ENCODE assay signal across 12 cellular contexts in the genomic region with DNA sequence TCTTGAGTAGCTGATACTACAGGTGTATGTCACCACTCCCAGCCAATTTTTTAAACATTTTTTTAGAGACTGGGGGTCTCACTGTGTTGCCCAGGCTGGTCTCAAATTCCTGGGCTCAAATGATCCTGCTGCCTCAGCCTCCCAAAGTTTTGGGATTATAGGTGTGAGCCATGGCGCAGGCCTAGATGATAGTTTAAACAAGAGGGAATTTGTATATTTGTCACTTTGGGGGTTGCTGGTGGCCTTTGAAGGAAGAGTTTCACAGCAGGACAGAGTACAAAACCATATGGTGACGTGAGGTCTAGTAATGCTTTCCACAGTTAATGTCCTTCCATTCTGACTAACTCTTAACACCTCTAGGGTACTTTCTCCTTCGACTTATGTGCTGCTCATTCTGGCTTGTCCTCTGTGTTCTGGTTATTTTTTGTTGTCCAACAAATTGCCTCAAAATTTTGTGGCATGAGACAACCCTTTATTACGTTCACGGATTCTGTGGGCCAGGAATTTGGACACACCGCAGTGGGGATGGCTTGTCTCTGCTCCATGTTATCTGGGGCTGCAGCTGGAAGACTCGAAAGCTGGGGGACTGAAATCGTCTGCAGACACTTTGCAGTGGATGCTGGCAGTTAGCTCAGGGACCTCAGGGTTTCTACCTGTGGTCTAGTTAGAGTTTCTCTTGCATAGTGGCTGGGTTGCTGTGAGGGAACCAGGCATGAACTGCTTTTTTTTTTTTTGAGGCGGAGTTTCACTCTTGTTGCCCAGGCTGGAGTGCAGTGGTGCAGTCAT. TPM values are rescaled to one million over a fixed set of nuclear protein-coding genes. Genes with fewer than 3 reads are reported as not detected.
DNase-seq lines count a peak whose midpoint lies in the region; ATAC-seq and TF ChIP-seq lines count a peak whose summit lies in the region.
"Had no signal": no experiment of that assay in that cellular context is flagged by ENCODE, and none has a peak within 500 bp of the region (broad histone marks: within the 10 kb centered on the region; RNA-seq: fewer than 3 reads in every experiment).

No MANE protein-coding gene starts in this region.

- H2AFZ ChIP-seq in IMR-90 (replicated peaks; ENCODE audit: low read length, poor library complexity): no peak overlapping the region

- peak overlapping the region; percentile 28 for H3K4me3 Mint-ChIP-seq in activated CD4-positive, alpha-beta T cell treated with anti-CD3 and anti-CD28 coated beads for 36 hours

- H3K9me3 Mint-ChIP-seq in activated CD4-positive, alpha-beta T cell treated with anti-CD3 and anti-CD28 coated beads for 36 hours (ENCODE audit: low read depth): peaks cover 5% of the 10 kb centered on the region

- H2AK9ac ChIP-seq in IMR-90 (replicated peaks; ENCODE audit: low read depth, low read length, poor library complexity): no peak overlapping the region

- 80% methylated on average over 1 of the region's 9 CpGs; no CpG with 5 or more reads in 1 of the 2 experiments for WGBS in IMR-90 (ENCODE audit: extremely low coverage in 2 of 2, insufficient read length in 1 of 2), 2 experiments
- WGBS in mesendoderm (ENCODE audit: extremely low coverage, insufficient coverage, low lambda C conversion rate): no CpG with 5 or more reads among the region's 9 CpGs

- no peak for TF ChIP-seq CTCF in IMR-90 (conservative IDR thresholded peaks at IDR 0.05; ENCODE audit: low read depth, low read length)

- peak; percentile 45 for DNase-seq in activated CD4-positive, alpha-beta T cell treated with anti-CD3 and anti-CD28 coated beads for 36 hours
- no peak for DNase-seq in activated CD4-positive, alpha-beta T cell treated with anti-CD3 and anti-CD28 coated beads, Interleukin-2, amount 50 U/mL, for 4 hours
- no peak for DNase-seq in IMR-90
- no peak for DNase-seq in mesendoderm
- no peak for DNase-seq in NCI-H2081 treated with DMSO at 0.1 percent for 48 hours (lab: John Stamatoyannopoulos, UW)
- DNase-seq: GF-D8, NCI-H1417 had no signal

- H3K4me3 ChIP-seq in IMR-90 (ENCODE audit: insufficient read depth, low read depth, low read length) (no peak overlapping the region), mesendoderm (ENCODE audit: low read length) (no peak overlapping the region)
- H3K4me3 ChIP-seq: SJSA1 had no signal

- H2BK5ac ChIP-seq in IMR-90 (ENCODE audit: low read depth, low read length, poor library complexity, severe bottlenecking) (peak overlapping the region; percentile 9), mesendoderm (ENCODE audit: low read length) (peak overlapping the region; percentile 99)

- H3K79me1 ChIP-seq in IMR-90 (ENCODE audit: low read depth in 1 of 2, low read length in 2 of 2) (peaks cover 0 to 26% of the 10 kb centered on the region in 2 experiments; a peak in 3 of 4 replicates), mesendoderm (ENCODE audit: low read length) (no peaks in the 10 kb centered on the region)

- peak overlapping the region in 1 of 2 experiments; percentile 24; a peak in 1 of 4 replicates for H4K8ac ChIP-seq in IMR-90 (ENCODE audit: low read depth in 2 of 2, low read length in 2 of 2)
- H4K8ac ChIP-seq in mesendoderm (ENCODE audit: low read depth, low read length): no peak overlapping the region

- in situ Hi-C loops in IMR-90 (cut with MboI; ENCODE audit: low sequenced_read_pairs): no loop called here

- H2BK15ac ChIP-seq in IMR-90 (ENCODE audit: low read depth, low read length) (peak overlapping the region; percentile 100), mesendoderm (replicated peaks; ENCODE audit: low read depth) (peak overlapping the region; percentile 39)

- H3K9ac ChIP-seq in IMR-90 (ENCODE audit: low read depth, low read length) (no peak overlapping the region), mesendoderm (ENCODE audit: low read length) (peak overlapping the region; percentile 37)

- peaks cover 24% of the 10 kb centered on the region for H3K9me1 ChIP-seq in IMR-90 (ENCODE audit: insufficient read depth, low read length)

- peaks cover 86% of the 10 kb centered on the region for H3K4me1 Mint-ChIP-seq in activated CD4-positive, alpha-beta T cell treated with anti-CD3 and anti-CD28 coated beads for 36 hours

- H3K18ac ChIP-seq in IMR-90 (ENCODE audit: low read depth, low read length) (0 out of 2 replicates have a peak overlapping the region, but pooled peaks have one; percentile 14), mesendoderm (ENCODE audit: low read length) (peak overlapping the region; percentile 60)

- H3K27ac ChIP-seq in IMR-90 (ENCODE audit: insufficient read depth, low read length): no peak overlapping the region
- no peak overlapping the region for H3K27ac ChIP-seq in mesendoderm (ENCODE audit: low read depth, low read length)
- H3K27ac ChIP-seq: 22Rv1 had no signal

- H3K4me1 ChIP-seq in IMR-90 (ENCODE audit: control insufficient read depth, insufficient read depth, low read length) (peaks cover 34% of the 10 kb centered on the region), mesendoderm (ENCODE audit: control insufficient read depth, low read depth, low read length) (peaks cover 24% of the 10 kb centered on the region)

- peak; percentile 50 for ATAC-seq in activated CD4-positive, alpha-beta T cell treated with anti-CD3 and anti-CD28 coated beads for 36 hours
- ATAC-seq in GM21576 (IDR thresholded peaks at IDR 0.05; ENCODE audit: unreplicated experiment): peak; percentile 58
- no peak for ATAC-seq in IMR-90 (ENCODE audit: low read depth)
- ATAC-seq in HG03039 (IDR thresholded peaks at IDR 0.05; ENCODE audit: unreplicated experiment): no peak
- ATAC-seq in GM21529 (IDR thresholded peaks at IDR 0.05; ENCODE audit: unreplicated experiment): no peak

- H3K14ac ChIP-seq in IMR-90 (replicated peaks; ENCODE audit: low read depth, low read length): no peak overlapping the region; the same call in 1 of the 2 replicates

- peak overlapping the region; percentile 38 for H4K91ac ChIP-seq in IMR-90 (ENCODE audit: insufficient read depth, low read depth, low read length)

- no peaks in the 10 kb centered on the region for H3K27me3 ChIP-seq in IMR-90 (ENCODE audit: control insufficient read depth, insufficient read depth, low read length)
- H3K27me3 ChIP-seq in mesendoderm (ENCODE audit: insufficient read depth, low read length, poor library complexity): no peaks in the 10 kb centered on the region
- H3K27me3 ChIP-seq: SJSA1 had no signal

- H3K9me3 ChIP-seq in IMR-90 (ENCODE audit: control insufficient read depth, insufficient read depth, low read length): no peaks in the 10 kb centered on the region
- H3K9me3 ChIP-seq: SJSA1 had no signal

- TF ChIP-seq RAD21 in IMR-90 (IDR thresholded peaks at IDR 0.05; ENCODE audit: low read length): no peak

- H3K56ac ChIP-seq in IMR-90 (ENCODE audit: extremely low read depth, insufficient read depth, low read length) (no peak overlapping the region), mesendoderm (ENCODE audit: low read length) (peak overlapping the region; percentile 89)

- TF ChIP-seq POLR2A in IMR-90 (IDR thresholded peaks at IDR 0.05; ENCODE audit: low read depth, low read length): no peak

- intact Hi-C loops in activated CD4-positive, alpha-beta T cell treated with anti-CD3 and anti-CD28 coated beads for 36 hours (cut with DNase I, micrococcal nuclease): loop anchor here in 1 of 2 experiments (5.0 kb wide), 1 partner anchor 435 kb away; no protein-coding TSS in a partner anchor
- intact Hi-C loops in IMR-90 (cut with micrococcal nuclease): no loop called here

- H3K36me3 Mint-ChIP-seq in activated CD4-positive, alpha-beta T cell treated with anti-CD3 and anti-CD28 coated beads for 36 hours (ENCODE audit: low read depth): peaks cover 6% of the 10 kb centered on the region

- BruUV-seq in IMR-90 (replicated peaks; lab: Mats Ljungman, UMichigan): no TSS peak

- H3K36me3 ChIP-seq in IMR-90 (ENCODE audit: control insufficient read depth, insufficient read depth, low read length) (no peaks in the 10 kb centered on the region), mesendoderm (ENCODE audit: control insufficient read depth, insufficient read depth, low read length) (no peaks in the 10 kb centered on the region)
- H3K36me3 ChIP-seq: SJSA1 had no signal

- no peaks in the 10 kb centered on the region for H3K27me3 Mint-ChIP-seq in activated CD4-positive, alpha-beta T cell treated with anti-CD3 and anti-CD28 coated beads for 36 hours

- H3K4me2 ChIP-seq in IMR-90 (ENCODE audit: low read depth, low read length) (no peak overlapping the region), mesendoderm (ENCODE audit: low read length) (no peak overlapping the region)

- POLR2A ChIA-PET in activated CD4-positive, alpha-beta T cell treated with anti-CD3 and anti-CD28 coated beads for 36 hours (lab: Charles Lee): interaction anchor here (0.5 to 1.5 kb wide), 6 partner anchors 8 to 268 kb away, joined by 3 to 15 read pairs (median 4); no protein-coding TSS in a partner anchor
- POLR2A ChIA-PET in IMR-90 (lab: Charles Lee; ENCODE audit: unreplicated experiment): interaction anchor here (2.4 kb wide), 1 partner anchor 15 kb away, joined by 14 read pairs; no protein-coding TSS in a partner anchor

- peak overlapping the region; percentile 63 for H3K4ac ChIP-seq in IMR-90 (ENCODE audit: low read depth, low read length)
- H3K4ac ChIP-seq in mesendoderm (ENCODE audit: low read depth, low read length): peak overlapping the region; percentile 63

- peak overlapping the region; percentile 96 for H2BK120ac ChIP-seq in IMR-90 (ENCODE audit: low read depth, low read length)
- H2BK120ac ChIP-seq in mesendoderm (ENCODE audit: low read depth, low read length): peak overlapping the region; percentile 62

- peak overlapping the region; percentile 98 for H3K27ac Mint-ChIP-seq in activated CD4-positive, alpha-beta T cell treated with anti-CD3 and anti-CD28 coated beads for 36 hours

- H3K23ac ChIP-seq in IMR-90 (ENCODE audit: low read depth, low read length) (no peak overlapping the region), mesendoderm (ENCODE audit: low read length) (no peak overlapping the region)

- H4K5ac ChIP-seq in IMR-90 (ENCODE audit: low read depth, low read length) (no peak overlapping the region; the same call in 1 of the 2 replicates), mesendoderm (ENCODE audit: low read length) (peak overlapping the region; percentile 95)

- CTCF ChIA-PET in activated CD4-positive, alpha-beta T cell treated with anti-CD3 and anti-CD28 coated beads for 36 hours (lab: Charles Lee): interaction anchor here (0.8 to 3.2 kb wide), 7 partner anchors 9 to 62 kb away, joined by 3 to 17 read pairs (median 4); no protein-coding TSS in a partner anchor
- CTCF ChIA-PET in IMR-90 (lab: Yijun Ruan, JAX): interaction anchor here (1.2 kb wide), 1 partner anchor 12 kb away, joined by 5 read pairs; no protein-coding TSS in a partner anchor

- peak overlapping the region; percentile 77 for H2AK5ac ChIP-seq in IMR-90 (ENCODE audit: low read depth, low read length)
- H2AK5ac ChIP-seq in mesendoderm (ENCODE audit: low read length): peak overlapping the region; percentile 97

- H2BK20ac ChIP-seq in IMR-90 (ENCODE audit: low read depth, low read length): peak overlapping the region; percentile 75; the same call in 1 of the 2 replicates

- H4K20me1 ChIP-seq in IMR-90 (ENCODE audit: insufficient read depth, low read length): no peaks in the 10 kb centered on the region

- dilution Hi-C loops in IMR-90 (cut with HindIII; ENCODE audit: low sequenced_read_pairs, unreplicated experiment): no loop called here

- no peaks in the 10 kb centered on the region for H3K79me2 ChIP-seq in mesendoderm (ENCODE audit: control insufficient read depth, insufficient read depth, low read length)

RNA-seq across cellular contexts. Expression of a gene that starts 23.0 kb away (rescaled TPM):
- 100 to 1,000 TPM; 196 to 221 TPM for total RNA-seq in activated CD4-positive, alpha-beta T cell treated with anti-CD3 and anti-CD28 coated beads for 36 hours
- 38.4 and 65.8 TPM in 2 replicates for total RNA-seq in IMR-90 (2012; rRNA removed)
- polyA plus RNA-seq in IMR-90 (2012; rRNA removed): 159 and 163 TPM in 2 replicates
- polyA plus RNA-seq in IMR-90 (2012; cell fraction: cytosol; rRNA removed): 156 and 229 TPM in 2 replicates
- polyA plus RNA-seq in IMR-90 (2012; cell fraction: nucleus; rRNA removed; ENCODE audit: low replicate concordance): 349 and 418 TPM in 2 replicates
- 285 TPM for polyA plus RNA-seq in mesendoderm (2013, experiment 1 of 2)
- 254 TPM for polyA plus RNA-seq in mesendoderm (2013, experiment 2 of 2)

RNA-seq across cellular contexts. Expression of a gene that starts 24.9 kb away (rescaled TPM):
- 100 to 1,000 TPM; 155 to 188 TPM for total RNA-seq in activated CD4-positive, alpha-beta T cell treated with anti-CD3 and anti-CD28 coated beads for 36 hours
- 96.2 and 104 TPM in 2 replicates for total RNA-seq in IMR-90 (2012; rRNA removed)
- polyA plus RNA-seq in IMR-90 (2012; rRNA removed): 161 and 162 TPM in 2 replicates
- polyA plus RNA-seq in IMR-90 (2012; cell fraction: cytosol; rRNA removed): 135 and 169 TPM in 2 replicates
- polyA plus RNA-seq in IMR-90 (2012; cell fraction: nucleus; rRNA removed; ENCODE audit: low replicate concordance): 193 and 211 TPM in 2 replicates
- 70.7 TPM for polyA plus RNA-seq in mesendoderm (2013, experiment 1 of 2)
- 68.2 TPM for polyA plus RNA-seq in mesendoderm (2013, experiment 2 of 2)

RNA-seq across cellular contexts. Expression of a gene that starts 47.2 kb away (rescaled TPM):
- 1,000 to 10,000 TPM; 1,569 to 1,746 TPM for total RNA-seq in activated CD4-positive, alpha-beta T cell treated with anti-CD3 and anti-CD28 coated beads for 36 hours
- 1,207 and 1,401 TPM in 2 replicates for total RNA-seq in IMR-90 (2012; rRNA removed)
- polyA plus RNA-seq in IMR-90 (2012; rRNA removed): 2,004 and 2,008 TPM in 2 replicates
- polyA plus RNA-seq in IMR-90 (2012; cell fraction: cytosol; rRNA removed): 811 and 1,574 TPM in 2 replicates
- 419 and 725 TPM in 2 replicates for polyA plus RNA-seq in IMR-90 (2012; cell fraction: nucleus; rRNA removed; ENCODE audit: low replicate concordance)
- 1,956 TPM for polyA plus RNA-seq in mesendoderm (2013, experiment 1 of 2)
- 1,954 TPM for polyA plus RNA-seq in mesendoderm (2013, experiment 2 of 2)

RNA-seq across cellular contexts. Expression of a gene that starts 50.3 kb away (rescaled TPM):
- 100 to 1,000 TPM in 1 of 2 experiments, 10 to 100 TPM in 1; 92.0 to 101 TPM for total RNA-seq in activated CD4-positive, alpha-beta T cell treated with anti-CD3 and anti-CD28 coated beads for 36 hours
- 3.6 and 4.5 TPM in 2 replicates for total RNA-seq in IMR-90 (2012; rRNA removed)
- 12.1 and 12.4 TPM in 2 replicates for polyA plus RNA-seq in IMR-90 (2012; rRNA removed)
- 6.0 and 8.0 TPM in 2 replicates for polyA plus RNA-seq in IMR-90 (2012; cell fraction: cytosol; rRNA removed)
- polyA plus RNA-seq in IMR-90 (2012; cell fraction: nucleus; rRNA removed; ENCODE audit: low replicate concordance): 30.2 and 33.9 TPM in 2 replicates
- polyA plus RNA-seq in mesendoderm (2013, experiment 1 of 2): 30.4 TPM
- polyA plus RNA-seq in mesendoderm (2013, experiment 2 of 2): 29.4 TPM

Comparison
In these comparisons a context has a peak if more than half of its experiments do, and no peak if none do; other contexts are left out.
1. ATAC-seq: peak in activated CD4-positive, alpha-beta T cell treated with anti-CD3 and anti-CD28 coated beads for 36 hours (single experiment) and GM21576 (single experiment); none in IMR-90 (single experiment), HG03039 (single experiment) and GM21529 (single experiment).